ENCODE assay signal across 10 cellular contexts in genomic region chr4:122542411-122543236, GRCh38.
DNase-seq lines count a peak whose midpoint lies in the region; ATAC-seq lines count a peak whose summit lies in the region.
"Had no signal": no experiment of that assay in that cellular context is flagged by ENCODE, and none has a peak within 500 bp of the region (broad histone marks: within the 10 kb centered on the region; RNA-seq: fewer than 3 reads in every experiment).

No MANE protein-coding gene starts in this region.

- no peak overlapping the region for H3K14ac ChIP-seq in trophoblast cell (ENCODE audit: low read length)

- H3K9ac ChIP-seq in trophoblast cell (ENCODE audit: low read length): no peak overlapping the region

- no peaks in the 10 kb centered on the region for H3K79me1 ChIP-seq in trophoblast cell (ENCODE audit: low read length)

- no peak overlapping the region for H2AK5ac ChIP-seq in trophoblast cell (ENCODE audit: low read length)

- no peak overlapping the region for H2BK12ac ChIP-seq in trophoblast cell (ENCODE audit: low read length)

- H4K8ac ChIP-seq in trophoblast cell (ENCODE audit: low read depth, low read length): no peak overlapping the region

- no peak overlapping the region for H2BK120ac ChIP-seq in trophoblast cell (ENCODE audit: insufficient read depth, low read length, poor library complexity)

- H3K18ac ChIP-seq in trophoblast cell (ENCODE audit: low read length): no peak overlapping the region

- no peak overlapping the region for H3K4me2 ChIP-seq in trophoblast cell (ENCODE audit: low read length)

- no peak overlapping the region for H3K23ac ChIP-seq in trophoblast cell (ENCODE audit: low read length)

- H4K91ac ChIP-seq in trophoblast cell (ENCODE audit: low read depth, low read length): no peak overlapping the region

- H3K79me2 ChIP-seq in trophoblast cell (ENCODE audit: control insufficient read depth, insufficient read depth, low read length, poor library complexity): no peaks in the 10 kb centered on the region

- no peak overlapping the region for H2BK5ac ChIP-seq in trophoblast cell (ENCODE audit: low read depth, low read length, poor library complexity)

- DNase-seq in activated CD4-positive, CD25-positive, alpha-beta regulatory T cell treated with anti-CD3 and anti-CD28 coated beads, Interleukin-2, amount 50 U/mL, for 72 hours: no peak
- DNase-seq in RPMI8226 (peak; percentile 7), skeletal muscle cell (ENCODE audit: low read depth) (peak; percentile 63), NCI-H510A treated with DMSO at 0.1 percent for 48 hours (lab: John Stamatoyannopoulos, UW) (no peak), trophoblast cell (no peak)
- no peak for DNase-seq in stimulated activated CD8-positive, alpha-beta memory T cell treated with anti-CD3 and anti-CD28 coated beads, Interleukin-4, amount 100 ng/mL, for 48 hours
- DNase-seq: cerebellar nuclear complex had no signal

- ATAC-seq in activated CD4-positive, CD25-positive, alpha-beta regulatory T cell treated with anti-CD3 and anti-CD28 coated beads, Interleukin-2, amount 50 U/mL, for 24 hours: peak; percentile 67 to 75
- ATAC-seq in HG02642 (IDR thresholded peaks at IDR 0.05; ENCODE audit: poor library complexity, unreplicated experiment): peak; percentile 84

- H3K4ac ChIP-seq in trophoblast cell (ENCODE audit: low read depth, low read length): no peak overlapping the region

- H4K12ac ChIP-seq in trophoblast cell (ENCODE audit: low read depth, low read length): no peak overlapping the region

- no peaks in the 10 kb centered on the region for H3K27me3 ChIP-seq in trophoblast cell (ENCODE audit: insufficient read depth, low read length)

- no peak overlapping the region for H2AFZ ChIP-seq in trophoblast cell (ENCODE audit: insufficient read depth, low read length, poor library complexity)

- no peaks in the 10 kb centered on the region for H3K36me3 ChIP-seq in trophoblast cell (ENCODE audit: control insufficient read depth in 1 of 2, insufficient read depth in 2 of 2, low read length in 2 of 2)

- H3K27ac ChIP-seq in trophoblast cell (ENCODE audit: low read depth, low read length): no peak overlapping the region
- H3K27ac ChIP-seq: skin epidermis had no signal

- H3K9me3 ChIP-seq in trophoblast cell (ENCODE audit: insufficient read depth, low read depth, low read length): peaks cover 2% of the 10 kb centered on the region

- no CpG with 5 or more reads among the region's 3 CpGs for WGBS in trophoblast cell (ENCODE audit: extremely low coverage, insufficient coverage, insufficient read length)

- H3K4me3 ChIP-seq in skeletal muscle cell (ENCODE audit: low read depth, low read length) (no peak overlapping the region), trophoblast cell (ENCODE audit: low read depth, low read length) (no peak overlapping the region)
- H3K4me3 ChIP-seq: skin epidermis had no signal

- no peaks in the 10 kb centered on the region for H3K4me1 ChIP-seq in trophoblast cell (ENCODE audit: control insufficient read depth in 1 of 2, insufficient read depth in 2 of 2, low read length in 2 of 2)

Comparison
In these comparisons a context has a peak if more than half of its experiments do, and no peak if none do; other contexts are left out.
1. DNase-seq: peak in RPMI8226 (single experiment) and skeletal muscle cell (single experiment); none in activated CD4-positive, CD25-positive, alpha-beta regulatory T cell treated with anti-CD3 and anti-CD28 coated beads, Interleukin-2, amount 50 U/mL, for 72 hours (single experiment), stimulated activated CD8-positive, alpha-beta memory T cell treated with anti-CD3 and anti-CD28 coated beads, Interleukin-4, amount 100 ng/mL, for 48 hours (single experiment), NCI-H510A treated with DMSO at 0.1 percent for 48 hours (single experiment) and trophoblast cell (0 of 2).